9 cellular contexts compared by ENCODE assay signal in genomic region chr14:55578511-55578910, GRCh38. TPM values are rescaled to one million over a fixed set of nuclear protein-coding genes. Genes with fewer than 3 reads are reported as not detected.
A peak's percentile ranks its signal among the peaks of the same experiment; 100 is the strongest.
DNase-seq lines count a peak whose midpoint lies in the region; ATAC-seq and TF ChIP-seq lines count a peak whose summit lies in the region.
"Had no signal": no experiment of that assay in that cellular context is flagged by ENCODE, and none has a peak within 500 bp of the region (broad histone marks: within the 10 kb centered on the region; RNA-seq: fewer than 3 reads in every experiment).

No MANE protein-coding gene starts in this region.

- no peaks in the 10 kb centered on the region; the same call in 1 of the 2 replicates for H3F3A ChIP-seq in PC-9 (ENCODE audit: insufficient read depth, low read depth)

- H3K27ac ChIP-seq in PC-9 (0 out of 2 replicates have a peak overlapping the region, but pooled peaks have one; percentile 16), skeletal muscle tissue (ENCODE audit: low read depth, low read length) (peak overlapping the region; percentile 91)
- H3K27ac ChIP-seq: 22Rv1 had no signal

- H3K9me2 ChIP-seq in PC-9 (ENCODE audit: insufficient read depth), result no peaks in the 10 kb centered on the region

- peak overlapping the region in 2 of 3 donors; percentile 83 to 85 for H3K9ac ChIP-seq in skeletal muscle tissue (ENCODE audit: low read depth in 1 of 3, low read length in 3 of 3)

- intact Hi-C loops in PC-9 (cut with micrococcal nuclease; ENCODE audit: unreplicated experiment), result loop anchor here (2.0 kb wide), 1 partner anchor 22 kb away; no protein-coding TSS in a partner anchor

- no peak for ATAC-seq in GM21390 (IDR thresholded peaks at IDR 0.05; ENCODE audit: unreplicated experiment)
- no peak for ATAC-seq in HG03108 (IDR thresholded peaks at IDR 0.05; ENCODE audit: unreplicated experiment)

- 0 out of 2 replicates have a peak, but pooled peaks cover 5% of the 10 kb centered on the region for H3K36me3 ChIP-seq in PC-9 (ENCODE audit: low read depth)
- no peaks in the 10 kb centered on the region for H3K36me3 ChIP-seq in skeletal muscle tissue (ENCODE audit: control insufficient read depth in 3 of 3, insufficient read depth in 3 of 3, low read length in 3 of 3)

- no TSS peak for BruUV-seq in PC-9 (replicated peaks; lab: Mats Ljungman, UMichigan)

- POLR2A ChIA-PET in PC-9 (lab: Charles Lee; ENCODE audit: unreplicated experiment), result interaction anchor here (0.6 kb wide), 1 partner anchor 90 kb away, joined by 7 read pairs; no protein-coding TSS in a partner anchor

- peaks cover 53% of the 10 kb centered on the region for H3K79me2 ChIP-seq in PC-9 (ENCODE audit: low read depth)

- peaks cover 39% of the 10 kb centered on the region for H3K4me1 ChIP-seq in PC-9 (replicated peaks; ENCODE audit: insufficient read depth)
- H3K4me1 ChIP-seq in skeletal muscle tissue (ENCODE audit: control insufficient read depth in 3 of 3, insufficient read depth in 3 of 3, low read length in 3 of 3), result peaks cover 13 to 26% (median 18%) of the 10 kb centered on the region in 3 donors

- peak; percentile 17 for DNase-seq in DMS53 (lab: John Stamatoyannopoulos, UW)
- DNase-seq in DMS53 treated with DMSO at 0.1 percent for 48 hours (lab: John Stamatoyannopoulos, UW; ENCODE audit: unreplicated experiment), result no peak
- DNase-seq in PC-9, result no peak
- DNase-seq in epithelial cell of proximal tubule (ENCODE audit: low read depth), result no peak
- no peak for DNase-seq in GM10266 (ENCODE audit: extremely low spot score)

- H2AFZ ChIP-seq in PC-9, result peak overlapping the region; percentile 94; the same call in 1 of the 2 replicates

- H3K27me3 ChIP-seq in PC-9 (ENCODE audit: insufficient read depth, low read depth), result no peaks in the 10 kb centered on the region
- no peaks in the 10 kb centered on the region for H3K27me3 ChIP-seq in skeletal muscle tissue (ENCODE audit: control insufficient read depth in 3 of 3, insufficient read depth in 3 of 3, low read length in 3 of 3)

- no peak for TF ChIP-seq CTCF in PC-9 (conservative IDR thresholded peaks at IDR 0.05)
- TF ChIP-seq CTCF in epithelial cell of proximal tubule (conservative IDR thresholded peaks at IDR 0.05; ENCODE audit: low read depth, low read length), result no peak
- TF ChIP-seq CTCF in GM10266 (IDR thresholded peaks at IDR 0.05; ENCODE audit: control insufficient read depth, insufficient read depth, low read depth, missing control alignments), result no peak

- H3K4me2 ChIP-seq in PC-9, result peak overlapping the region; percentile 94

- CTCF ChIA-PET in PC-9 (lab: Charles Lee), result interaction anchor here (0.6 to 0.7 kb wide), 2 partner anchors 21 to 1721 kb away, joined by 3 to 4 read pairs; no protein-coding TSS in a partner anchor

- no peaks in the 10 kb centered on the region for H3K9me3 ChIP-seq in PC-9 (ENCODE audit: insufficient read depth, low read depth)
- H3K9me3 ChIP-seq in skeletal muscle tissue (ENCODE audit: control insufficient read depth in 3 of 3, low read length in 3 of 3), result no peaks in the 10 kb centered on the region

- peaks cover 23% of the 10 kb centered on the region for H4K20me1 ChIP-seq in PC-9 (ENCODE audit: insufficient read depth)

- H3K4me3 ChIP-seq in PC-9 (peak overlapping the region; percentile 65; the same call in 1 of the 2 replicates), epithelial cell of proximal tubule (ENCODE audit: low read depth, low read length) (peak overlapping the region; percentile 93), skeletal muscle tissue (ENCODE audit: low read length in 3 of 3) (peak overlapping the region in 2 of 3 donors; percentile 84 to 88)

RNA-seq across cellular contexts. Expression of gene KTN1, which starts 1.5 kb away (rescaled TPM):
- total RNA-seq in PC-9 (2021) (188 and 250 TPM in 2 replicates), epithelial cell of proximal tubule (146 and 165 TPM in 2 replicates), skeletal muscle tissue (72.0 TPM)
